17 cellular contexts compared by ENCODE assay signal in genomic region chr5:21774791-21775190, GRCh38.
A peak's percentile ranks its signal among the peaks of the same experiment; 100 is the strongest.
DNase-seq lines count a peak whose midpoint lies in the region; ATAC-seq and TF ChIP-seq lines count a peak whose summit lies in the region.
"Had no signal": no experiment of that assay in that cellular context is flagged by ENCODE, and none has a peak within 500 bp of the region (broad histone marks: within the 10 kb centered on the region; RNA-seq: fewer than 3 reads in every experiment).

No MANE protein-coding gene starts in this region.

- H3K9me3 Mint-ChIP-seq in CD4-positive, alpha-beta T cell: peaks cover 12% of the 10 kb centered on the region
- peaks cover 2% of the 10 kb centered on the region for H3K9me3 Mint-ChIP-seq in Calu3 (ENCODE audit: low read depth, unreplicated experiment)

- TF ChIP-seq CTCF in mammary epithelial cell (conservative IDR thresholded peaks at IDR 0.05 in 1 of 2, IDR thresholded peaks at IDR 0.05 in 1 of 2; ENCODE audit: extremely low read depth in 1 of 2, insufficient read depth in 1 of 2, low read depth in 1 of 2, low read length in 2 of 2): no peak
- no peak for TF ChIP-seq CTCF in CD4-positive, alpha-beta T cell (IDR thresholded peaks at IDR 0.05)
- no peak for TF ChIP-seq CTCF in Calu3 (IDR thresholded peaks at IDR 0.05; ENCODE audit: unreplicated experiment)

- no peak for ATAC-seq in CD4-positive, alpha-beta T cell (ENCODE audit: poor library complexity)
- ATAC-seq in HG02884 (IDR thresholded peaks at IDR 0.05; ENCODE audit: unreplicated experiment): no peak
- ATAC-seq: GM12878; HepG2; lower lobe of right lung; naive thymus-derived CD4-positive, alpha-beta T cell had no signal

- H3K4me1 ChIP-seq in mammary epithelial cell (ENCODE audit: insufficient read depth, low read length): peaks cover 25% of the 10 kb centered on the region
- H3K4me1 ChIP-seq: lower lobe of right lung, prostate gland had no signal

- CTCF ChIA-PET in mammary epithelial cell (lab: Charles Lee; ENCODE audit: low non-redundant PET): no interaction called here
- CTCF ChIA-PET in CD4-positive, alpha-beta T cell (lab: Charles Lee): no interaction called here
- CTCF ChIA-PET in Calu3 (lab: Charles Lee): no interaction called here

- no peaks in the 10 kb centered on the region for H3K4me1 Mint-ChIP-seq in CD4-positive, alpha-beta T cell (ENCODE audit: low read depth)
- no peaks in the 10 kb centered on the region for H3K4me1 Mint-ChIP-seq in Calu3 (ENCODE audit: low read depth, unreplicated experiment)
- H3K4me1 Mint-ChIP-seq: central memory CD8-positive, alpha-beta T cell; naive thymus-derived CD4-positive, alpha-beta T cell had no signal

- WGBS in mammary epithelial cell (ENCODE audit: low coverage, missing lambda C conversion rate): 0% methylated on average over 1 of the region's 1 CpG

- peak; percentile 32 for DNase-seq in H4 (ENCODE audit: low spot score)
- DNase-seq in NCI-H226: peak; percentile 66
- DNase-seq in mammary epithelial cell: peak; percentile 95
- DNase-seq in kidney tubule cell (ENCODE audit: low spot score): peak; percentile 85
- DNase-seq in AML-193 (lab: John Stamatoyannopoulos, UW): no peak
- no peak for DNase-seq in CD4-positive, alpha-beta T cell
- no peak for DNase-seq in Calu3
- DNase-seq: activated CD4-positive, alpha-beta T cell treated with anti-CD3 and anti-CD28 coated beads for 4 hours; lower lobe of right lung; naive thymus-derived CD4-positive, alpha-beta T cell; NCI-H1092 had no signal

- no peak overlapping the region for H3K4me3 ChIP-seq in mammary epithelial cell (replicated peaks in 1 of 3; ENCODE audit: insufficient read depth in 1 of 3, low read depth in 2 of 3, low read length in 3 of 3)
- H3K4me3 ChIP-seq: GM12878, lower lobe of right lung, prostate gland had no signal

- no peaks in the 10 kb centered on the region for H3K36me3 Mint-ChIP-seq in CD4-positive, alpha-beta T cell (ENCODE audit: low read depth)
- H3K36me3 Mint-ChIP-seq in Calu3 (ENCODE audit: insufficient read depth, unreplicated experiment): no peaks in the 10 kb centered on the region
- H3K36me3 Mint-ChIP-seq: activated naive CD8-positive, alpha-beta T cell; naive thymus-derived CD4-positive, alpha-beta T cell had no signal

- no peaks in the 10 kb centered on the region for H3K79me2 ChIP-seq in mammary epithelial cell (ENCODE audit: insufficient read depth, low read length)

- H3K4me3 Mint-ChIP-seq in CD4-positive, alpha-beta T cell: no peak overlapping the region
- no peak overlapping the region for H3K4me3 Mint-ChIP-seq in Calu3 (ENCODE audit: low read depth, unreplicated experiment)
- H3K4me3 Mint-ChIP-seq: activated naive CD8-positive, alpha-beta T cell; central memory CD8-positive, alpha-beta T cell; naive thymus-derived CD4-positive, alpha-beta T cell had no signal

- intact Hi-C loops in mammary epithelial cell (cut with micrococcal nuclease) (no loop called here), Calu3 (cut with micrococcal nuclease; ENCODE audit: unreplicated experiment) (no loop called here)
- intact Hi-C loops in CD4-positive, alpha-beta T cell (cut with DNase I, micrococcal nuclease): no loop called here

- H2AFZ ChIP-seq in mammary epithelial cell (ENCODE audit: low read depth, low read length): no peak overlapping the region

- POLR2A ChIA-PET in CD4-positive, alpha-beta T cell (lab: Charles Lee): no interaction called here

- H3K27me3 ChIP-seq in mammary epithelial cell (ENCODE audit: insufficient read depth, low read length): no peaks in the 10 kb centered on the region
- H3K27me3 ChIP-seq in CD4-positive, alpha-beta T cell (ENCODE audit: control insufficient read depth, insufficient read depth, low read length): no peaks in the 10 kb centered on the region

- H3K27ac Mint-ChIP-seq in CD4-positive, alpha-beta T cell: no peak overlapping the region
- no peak overlapping the region for H3K27ac Mint-ChIP-seq in Calu3 (ENCODE audit: unreplicated experiment)
- H3K27ac Mint-ChIP-seq: activated naive CD8-positive, alpha-beta T cell; naive thymus-derived CD4-positive, alpha-beta T cell had no signal

- no peaks in the 10 kb centered on the region for H4K20me1 ChIP-seq in mammary epithelial cell (ENCODE audit: insufficient read depth, low read length)

- in situ Hi-C loops in mammary epithelial cell (cut with MboI; ENCODE audit: low sequenced_read_pairs in 2 of 2): loop anchor here in 1 of 2 donors (25.0 kb wide), 1 partner anchor 312 kb away; no protein-coding TSS in a partner anchor

- H3K36me3 ChIP-seq in mammary epithelial cell (ENCODE audit: insufficient read depth, low read length): no peaks in the 10 kb centered on the region
- H3K36me3 ChIP-seq: lower lobe of right lung, prostate gland had no signal

- no peaks in the 10 kb centered on the region for H3K9me3 ChIP-seq in mammary epithelial cell (replicated peaks; ENCODE audit: insufficient read depth, low read length)
- peaks cover 4% of the 10 kb centered on the region for H3K9me3 ChIP-seq in CD4-positive, alpha-beta T cell (ENCODE audit: control insufficient read depth, low read length)
- H3K9me3 ChIP-seq: lower lobe of right lung, prostate gland had no signal

- peak overlapping the region; percentile 66 for H3K4me2 ChIP-seq in mammary epithelial cell (ENCODE audit: insufficient read depth, low read depth, low read length)

- H3K27ac ChIP-seq in mammary epithelial cell (ENCODE audit: insufficient read depth, low read depth, low read length): peak overlapping the region; percentile 65
- H3K27ac ChIP-seq in CD4-positive, alpha-beta T cell (ENCODE audit: low read depth, low read length): no peak overlapping the region
- H3K27ac ChIP-seq: lower lobe of right lung, prostate gland had no signal

- BruUV-seq in mammary epithelial cell (replicated peaks; lab: Mats Ljungman, UMichigan) (no TSS peak), Calu3 (replicated peaks; lab: Mats Ljungman, UMichigan) (no TSS peak)

- no peak overlapping the region for H3K9ac ChIP-seq in mammary epithelial cell (ENCODE audit: insufficient read depth, low read length)

- dilution Hi-C loops in mammary epithelial cell (cut with HindIII; ENCODE audit: low sequenced_read_pairs): loop anchor here (5.0 kb wide), 1 partner anchor 87 kb away; no protein-coding TSS in a partner anchor

- no peaks in the 10 kb centered on the region for H3K27me3 Mint-ChIP-seq in CD4-positive, alpha-beta T cell
- no peaks in the 10 kb centered on the region for H3K27me3 Mint-ChIP-seq in Calu3 (ENCODE audit: unreplicated experiment)
- H3K27me3 Mint-ChIP-seq: activated naive CD8-positive, alpha-beta T cell; central memory CD8-positive, alpha-beta T cell; naive thymus-derived CD4-positive, alpha-beta T cell had no signal

Comparison
In these comparisons a context has a peak if more than half of its experiments do, and no peak if none do; other contexts are left out.
1. DNase-seq: peak in H4 (single experiment), NCI-H226 (single experiment), mammary epithelial cell (single experiment) and kidney tubule cell (single experiment); none in AML-193 (0 of 2), CD4-positive, alpha-beta T cell (0 of 10) and Calu3 (single experiment).